In the genomic region with DNA sequence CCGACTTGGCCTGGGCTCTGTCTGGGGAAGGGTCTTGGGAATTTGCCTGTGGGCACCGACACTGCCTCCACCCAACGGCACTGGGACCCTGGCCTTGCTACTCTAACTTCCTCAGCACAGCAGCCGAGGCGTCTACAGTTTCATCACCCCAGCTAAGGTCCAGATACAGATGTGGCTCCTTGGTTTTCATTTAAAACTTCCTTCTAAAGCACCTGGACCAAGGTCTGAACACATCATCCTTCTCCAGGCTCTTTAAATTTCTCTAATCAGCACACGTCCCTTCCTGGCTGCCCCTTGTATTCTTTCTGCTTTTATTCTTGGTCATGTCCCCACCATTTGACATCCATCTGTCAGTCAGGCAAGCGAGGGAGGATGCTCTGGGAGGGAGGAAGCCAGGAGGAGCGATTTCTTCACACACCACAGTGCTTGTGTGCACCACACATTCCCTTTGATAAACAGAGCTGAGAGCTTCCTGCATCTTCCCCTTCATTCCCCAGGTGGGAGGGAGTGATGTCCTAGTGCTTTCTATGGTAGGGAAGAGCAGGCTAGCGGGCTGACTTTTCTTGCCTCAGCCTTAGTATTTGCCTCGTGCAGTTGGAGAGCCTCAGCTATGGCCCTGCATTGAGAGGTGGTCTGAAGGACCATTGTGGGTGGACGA, we compare ENCODE assay signal across 10 cellular contexts. TPM values are rescaled to one million over a fixed set of nuclear protein-coding genes. Genes with fewer than 3 reads are reported as not detected.
DNase-seq lines count a peak whose midpoint lies in the region; ATAC-seq and TF ChIP-seq lines count a peak whose summit lies in the region.
"Had no signal": no experiment of that assay in that cellular context is flagged by ENCODE, and none has a peak within 500 bp of the region (broad histone marks: within the 10 kb centered on the region; RNA-seq: fewer than 3 reads in every experiment).

No MANE protein-coding gene starts in this region.

- DNase-seq in activated CD4-positive, alpha-beta T cell treated with anti-CD3 and anti-CD28 coated beads, Interleukin-2, amount 10 ng/mL, durations not matched to agents 24 days and 14 days, result no peak
- DNase-seq in activated CD4-positive, alpha-beta T cell treated with anti-CD3 and anti-CD28 coated beads, Interleukin-2, amount 50 U/mL, for 4 hours, result no peak
- DNase-seq in activated CD8-positive, alpha-beta memory T cell treated with anti-CD3 and anti-CD28 coated beads, Interleukin-2, amount 50 U/mL, for 48 hours, result peak; percentile 55
- peak; percentile 45 for DNase-seq in left kidney (ENCODE audit: low read depth, low spot score)
- DNase-seq in stimulated activated naive CD8-positive, alpha-beta T cell treated with anti-CD3 and anti-CD28 coated beads, Interleukin-15, amount 100 ng/mL, for 72 hours, result no peak
- no peak for DNase-seq in SHP77 (lab: John Stamatoyannopoulos, UW)
- DNase-seq in mesothelial cell of epicardium (ENCODE audit: low spot score in 2 of 2, unreplicated experiment in 2 of 2), result no peak
- DNase-seq: DMS79, NCI-H2081 treated with DMSO at 0.1 percent for 48 hours had no signal

- H3K27ac Mint-ChIP-seq in activated CD4-positive, alpha-beta T cell treated with anti-CD3 and anti-CD28 coated beads, Interleukin-2, amount 10 ng/mL, durations not matched to agents 24 days and 14 days, result peak overlapping the region; percentile 90
- H3K27ac Mint-ChIP-seq in stimulated activated naive CD8-positive, alpha-beta T cell treated with anti-CD3 and anti-CD28 coated beads, Interleukin-15, amount 100 ng/mL, for 72 hours, result peak overlapping the region; percentile 26 to 89
- H3K27ac Mint-ChIP-seq in mesothelial cell of epicardium, result no peak overlapping the region

- H3K4me3 Mint-ChIP-seq in activated CD4-positive, alpha-beta T cell treated with anti-CD3 and anti-CD28 coated beads, Interleukin-2, amount 10 ng/mL, durations not matched to agents 24 days and 14 days, result peak overlapping the region; percentile 84
- peak overlapping the region; percentile 89 to 96 for H3K4me3 Mint-ChIP-seq in stimulated activated naive CD8-positive, alpha-beta T cell treated with anti-CD3 and anti-CD28 coated beads, Interleukin-15, amount 100 ng/mL, for 72 hours
- no peak overlapping the region for H3K4me3 Mint-ChIP-seq in mesothelial cell of epicardium

- peaks cover 92% of the 10 kb centered on the region for H3K36me3 Mint-ChIP-seq in activated CD4-positive, alpha-beta T cell treated with anti-CD3 and anti-CD28 coated beads, Interleukin-2, amount 10 ng/mL, durations not matched to agents 24 days and 14 days (ENCODE audit: low read depth)
- H3K36me3 Mint-ChIP-seq in mesothelial cell of epicardium, result peaks cover 26% of the 10 kb centered on the region

- H3K27me3 Mint-ChIP-seq in activated CD4-positive, alpha-beta T cell treated with anti-CD3 and anti-CD28 coated beads, Interleukin-2, amount 10 ng/mL, durations not matched to agents 24 days and 14 days, result no peaks in the 10 kb centered on the region
- no peaks in the 10 kb centered on the region for H3K27me3 Mint-ChIP-seq in stimulated activated naive CD8-positive, alpha-beta T cell treated with anti-CD3 and anti-CD28 coated beads, Interleukin-15, amount 100 ng/mL, for 72 hours
- H3K27me3 Mint-ChIP-seq in mesothelial cell of epicardium (ENCODE audit: low read depth), result no peaks in the 10 kb centered on the region

- intact Hi-C loops in activated CD4-positive, alpha-beta T cell treated with anti-CD3 and anti-CD28 coated beads, Interleukin-2, amount 10 ng/mL, durations not matched to agents 24 days and 14 days (cut with micrococcal nuclease), result no loop called here

- no peak for ATAC-seq in stimulated activated naive CD8-positive, alpha-beta T cell treated with anti-CD3 and anti-CD28 coated beads, Interleukin-15, amount 100 ng/mL, for 72 hours
- no peak for ATAC-seq in HG03095 (IDR thresholded peaks at IDR 0.05; ENCODE audit: unreplicated experiment)

- H3K9me3 Mint-ChIP-seq in activated CD4-positive, alpha-beta T cell treated with anti-CD3 and anti-CD28 coated beads, Interleukin-2, amount 10 ng/mL, durations not matched to agents 24 days and 14 days, result no peaks in the 10 kb centered on the region
- no peaks in the 10 kb centered on the region for H3K9me3 Mint-ChIP-seq in stimulated activated naive CD8-positive, alpha-beta T cell treated with anti-CD3 and anti-CD28 coated beads, Interleukin-15, amount 100 ng/mL, for 72 hours
- no peaks in the 10 kb centered on the region for H3K9me3 Mint-ChIP-seq in mesothelial cell of epicardium

- TF ChIP-seq CTCF in mesothelial cell of epicardium (IDR thresholded peaks at IDR 0.05; ENCODE audit: unreplicated experiment), result no peak

- H3K4me1 Mint-ChIP-seq in activated CD4-positive, alpha-beta T cell treated with anti-CD3 and anti-CD28 coated beads, Interleukin-2, amount 10 ng/mL, durations not matched to agents 24 days and 14 days, result peaks cover 79% of the 10 kb centered on the region
- peaks cover 97% of the 10 kb centered on the region for H3K4me1 Mint-ChIP-seq in stimulated activated naive CD8-positive, alpha-beta T cell treated with anti-CD3 and anti-CD28 coated beads, Interleukin-15, amount 100 ng/mL, for 72 hours
- peaks cover 34% of the 10 kb centered on the region for H3K4me1 Mint-ChIP-seq in mesothelial cell of epicardium

RNA-seq across cellular contexts. Expression of a gene that starts 6.9 kb away (rescaled TPM):
- total RNA-seq in activated CD4-positive, alpha-beta T cell treated with anti-CD3 and anti-CD28 coated beads, Interleukin-2, amount 10 ng/mL, durations not matched to agents 24 days and 14 days, result 176 and 184 TPM in 2 replicates
- 41.0 to 48.8 TPM (median 44.5 TPM) in 3 replicates for total RNA-seq in mesothelial cell of epicardium

Comparison
In these comparisons a context has a peak if more than half of its experiments do, and no peak if none do; other contexts are left out.
1. DNase-seq: peak in activated CD8-positive, alpha-beta memory T cell treated with anti-CD3 and anti-CD28 coated beads, Interleukin-2, amount 50 U/mL, for 48 hours (single experiment) and left kidney (single experiment); none in activated CD4-positive, alpha-beta T cell treated with anti-CD3 and anti-CD28 coated beads, Interleukin-2, amount 10 ng/mL, durations not matched to agents 24 days and 14 days (single experiment), activated CD4-positive, alpha-beta T cell treated with anti-CD3 and anti-CD28 coated beads, Interleukin-2, amount 50 U/mL, for 4 hours (0 of 2), stimulated activated naive CD8-positive, alpha-beta T cell treated with anti-CD3 and anti-CD28 coated beads, Interleukin-15, amount 100 ng/mL, for 72 hours (0 of 2), SHP77 (0 of 2) and mesothelial cell of epicardium (0 of 2).